In genomic region chr2:164657129-164657528, GRCh38 we compare ENCODE assay signal across 15 cellular contexts. TPM values are rescaled to one million over a fixed set of nuclear protein-coding genes. Genes with fewer than 3 reads are reported as not detected.
DNase-seq lines count a peak whose midpoint lies in the region; ATAC-seq, FAIRE-seq and TF ChIP-seq lines count a peak whose summit lies in the region.
"Had no signal": no experiment of that assay in that cellular context is flagged by ENCODE, and none has a peak within 500 bp of the region (broad histone marks: within the 10 kb centered on the region; RNA-seq: fewer than 3 reads in every experiment).

No MANE protein-coding gene starts in this region.

- no peak overlapping the region for H2BK15ac ChIP-seq in mesendoderm (replicated peaks; ENCODE audit: low read depth)

- peak; percentile 89 for DNase-seq in EH (ENCODE audit: low read depth)
- peak; percentile 98 for DNase-seq in RCC 7860 (ENCODE audit: low spot score)
- DNase-seq in epithelial cell of proximal tubule (ENCODE audit: low read depth): peak; percentile 65
- DNase-seq in non-pigmented ciliary epithelial cell (ENCODE audit: low read depth): peak; percentile 90
- no peak for DNase-seq in mesendoderm
- no peak for DNase-seq in endothelial cell (ENCODE audit: low spot score)
- DNase-seq in stomach: no peak
- DNase-seq: activated naive CD8-positive, alpha-beta T cell treated with anti-CD3 and anti-CD28 coated beads, Interleukin-2, amount 10 ng/mL, durations not matched to agents 7 days and 5 days; CD4-positive, alpha-beta memory T cell; dorsolateral prefrontal cortex; glutamatergic neuron; KBM-7; NCI-H187 had no signal

- peaks cover 12% of the 10 kb centered on the region for H3K36me3 Mint-ChIP-seq in endothelial cell (ENCODE audit: low read depth, unreplicated experiment)
- H3K36me3 Mint-ChIP-seq: activated naive CD8-positive, alpha-beta T cell treated with anti-CD3 and anti-CD28 coated beads, Interleukin-2, amount 10 ng/mL, durations not matched to agents 7 days and 5 days; CD4-positive, alpha-beta memory T cell had no signal

- no peak overlapping the region for H3K27ac Mint-ChIP-seq in endothelial cell (ENCODE audit: unreplicated experiment)
- H3K27ac Mint-ChIP-seq: activated naive CD8-positive, alpha-beta T cell treated with anti-CD3 and anti-CD28 coated beads, Interleukin-2, amount 10 ng/mL, durations not matched to agents 7 days and 5 days; CD4-positive, alpha-beta memory T cell had no signal

- H3K23ac ChIP-seq in mesendoderm (ENCODE audit: low read length): no peak overlapping the region

- H2AK5ac ChIP-seq in mesendoderm (ENCODE audit: low read length): no peak overlapping the region

- H3K79me2 ChIP-seq in mesendoderm (ENCODE audit: control insufficient read depth, insufficient read depth, low read length): no peaks in the 10 kb centered on the region

- H3K79me1 ChIP-seq in mesendoderm (ENCODE audit: low read length): no peaks in the 10 kb centered on the region

- H3K18ac ChIP-seq in mesendoderm (ENCODE audit: low read length): no peak overlapping the region

- H2BK5ac ChIP-seq in mesendoderm (ENCODE audit: low read length): no peak overlapping the region

- H3K27me3 Mint-ChIP-seq in endothelial cell (ENCODE audit: unreplicated experiment): no peaks in the 10 kb centered on the region
- H3K27me3 Mint-ChIP-seq: activated naive CD8-positive, alpha-beta T cell treated with anti-CD3 and anti-CD28 coated beads, Interleukin-2, amount 10 ng/mL, durations not matched to agents 7 days and 5 days; CD4-positive, alpha-beta memory T cell had no signal

- H3K4me1 ChIP-seq in mesendoderm (ENCODE audit: control insufficient read depth, low read depth, low read length): no peaks in the 10 kb centered on the region
- H3K4me1 ChIP-seq in stomach: peaks cover 0 to 4% (median 0%) of the 10 kb centered on the region in 4 donors
- H3K4me1 ChIP-seq: SJSA1 had no signal

- TF ChIP-seq CTCF in epithelial cell of proximal tubule (conservative IDR thresholded peaks at IDR 0.05; ENCODE audit: low read depth, low read length): no peak
- no peak for TF ChIP-seq CTCF in endothelial cell (IDR thresholded peaks at IDR 0.05; ENCODE audit: unreplicated experiment)
- TF ChIP-seq CTCF in stomach (IDR thresholded peaks at IDR 0.05): no peak

- no peak overlapping the region for H3K4ac ChIP-seq in mesendoderm (ENCODE audit: low read depth, low read length)

- TF ChIP-seq EP300 in stomach (IDR thresholded peaks at IDR 0.05): no peak

- no peak overlapping the region for H3K4me2 ChIP-seq in mesendoderm (ENCODE audit: low read length)

- H2BK120ac ChIP-seq in mesendoderm (ENCODE audit: low read depth, low read length): no peak overlapping the region

- H3K9me3 ChIP-seq in stomach: peaks cover 0 to 15% (median 2%) of the 10 kb centered on the region in 4 donors
- H3K9me3 ChIP-seq: SJSA1 had no signal

- intact Hi-C loops in stomach (cut with DNase I; ENCODE audit: low total_unique reads): no loop called here

- WGBS in mesendoderm (ENCODE audit: extremely low coverage, insufficient coverage, low lambda C conversion rate): no CpG with 5 or more reads among the region's 2 CpGs
- 79 to 88% (median 85%) methylated on average over 2 of the region's 2 CpGs for WGBS in stomach, 5 donors

- H3K4me3 Mint-ChIP-seq in endothelial cell (ENCODE audit: unreplicated experiment): no peak overlapping the region
- H3K4me3 Mint-ChIP-seq: activated naive CD8-positive, alpha-beta T cell treated with anti-CD3 and anti-CD28 coated beads, Interleukin-2, amount 10 ng/mL, durations not matched to agents 7 days and 5 days; CD4-positive, alpha-beta memory T cell had no signal

- H3K56ac ChIP-seq in mesendoderm (ENCODE audit: low read length): no peak overlapping the region

- no peaks in the 10 kb centered on the region for H3K36me3 ChIP-seq in mesendoderm (ENCODE audit: control insufficient read depth, insufficient read depth, low read length)
- peaks cover 0 to 5% (median 0%) of the 10 kb centered on the region in 4 donors for H3K36me3 ChIP-seq in stomach
- H3K36me3 ChIP-seq: SJSA1 had no signal

- H3K9me3 Mint-ChIP-seq in endothelial cell (ENCODE audit: unreplicated experiment): no peaks in the 10 kb centered on the region

- no peaks in the 10 kb centered on the region for H3K27me3 ChIP-seq in mesendoderm (ENCODE audit: insufficient read depth, low read length, poor library complexity)
- H3K27me3 ChIP-seq in stomach: no peaks in the 10 kb centered on the region
- H3K27me3 ChIP-seq: dorsolateral prefrontal cortex, SJSA1 had no signal

- no peak for ATAC-seq in GM21576 (IDR thresholded peaks at IDR 0.05; ENCODE audit: unreplicated experiment)

- H3K27ac ChIP-seq in mesendoderm (ENCODE audit: low read depth, low read length) (no peak overlapping the region), stomach (no peak overlapping the region)
- H3K27ac ChIP-seq: dorsolateral prefrontal cortex, SJSA1 had no signal

- TF ChIP-seq POLR2A in stomach (IDR thresholded peaks at IDR 0.05): no peak

- no peaks in the 10 kb centered on the region for H3K4me1 Mint-ChIP-seq in endothelial cell (ENCODE audit: unreplicated experiment)
- H3K4me1 Mint-ChIP-seq: activated naive CD8-positive, alpha-beta T cell treated with anti-CD3 and anti-CD28 coated beads, Interleukin-2, amount 10 ng/mL, durations not matched to agents 7 days and 5 days; CD4-positive, alpha-beta memory T cell had no signal

- no peak overlapping the region for H4K5ac ChIP-seq in mesendoderm (ENCODE audit: low read length)

- peak; percentile 97 for FAIRE-seq in RCC 7860 (lab: Jason Lieb, UNC)

- no peak overlapping the region for H3K9ac ChIP-seq in mesendoderm (ENCODE audit: low read length)

- no peak overlapping the region for H4K8ac ChIP-seq in mesendoderm (ENCODE audit: low read depth, low read length)

- H3K4me3 ChIP-seq in epithelial cell of proximal tubule (ENCODE audit: low read depth, low read length): no peak overlapping the region
- H3K4me3 ChIP-seq in mesendoderm (ENCODE audit: low read length): no peak overlapping the region
- no peak overlapping the region for H3K4me3 ChIP-seq in stomach
- H3K4me3 ChIP-seq: dorsolateral prefrontal cortex, SJSA1 had no signal

RNA-seq across cellular contexts. Expression of gene GRB14, which starts 35.8 kb away (rescaled TPM):
- total RNA-seq in epithelial cell of proximal tubule (22.3 and 24.1 TPM in 2 replicates), endothelial cell (ENCODE audit: unreplicated experiment) (5.8 TPM), stomach (10 to 100 TPM in 1 of 5 donors, 1 to 10 TPM in 2, not detected in 2; 3.9 to 32.7 (median 5.7) TPM)
- 31.1 TPM for polyA plus RNA-seq in mesendoderm (2013, experiment 1 of 2)
- polyA plus RNA-seq in mesendoderm (2013, experiment 2 of 2): 30.3 TPM
- polyA plus RNA-seq in stomach: 1 to 10 TPM in 2 of 3 donors, under 1 TPM in 1; 0.62 to 2.7 (median 1.3) TPM
- total RNA-seq: activated naive CD8-positive, alpha-beta T cell treated with anti-CD3 and anti-CD28 coated beads, Interleukin-2, amount 10 ng/mL, durations not matched to agents 7 days and 5 days; CD4-positive, alpha-beta memory T cell; SJSA1 had no signal
- polyA plus RNA-seq: CD4-positive, alpha-beta memory T cell had no signal

Comparison
In these comparisons a context has a peak if more than half of its experiments do, and no peak if none do; other contexts are left out.
1. DNase-seq: peak in EH (single experiment), RCC 7860 (single experiment), epithelial cell of proximal tubule (single experiment) and non-pigmented ciliary epithelial cell (single experiment); none in mesendoderm (single experiment), endothelial cell (single experiment) and stomach (single experiment).